In genomic region chr19:7873304-7874079, GRCh38 we compare ENCODE assay signal across 1 cellular context.
TF ChIP-seq lines count a peak whose summit lies in the region.

No MANE protein-coding gene starts in this region.

TF ChIP-seq in GM23338, 12 proteins besides CTCF, POLR2A, EP300 and RAD21 (continued from another document):
- no peak for TF ChIP-seq ZNF462 (CRISPR knock-in tag; IDR thresholded peaks at IDR 0.05)
- no peak for TF ChIP-seq ZNF114 (CRISPR knock-in tag; IDR thresholded peaks at IDR 0.05)
- no peak for TF ChIP-seq CREB1 (CRISPR knock-in tag; IDR thresholded peaks at IDR 0.05; ENCODE audit: low read depth)
- TF ChIP-seq REST (IDR thresholded peaks at IDR 0.05; ENCODE audit: unreplicated experiment) = no peak
- TF ChIP-seq POLR2AphosphoS5 (IDR thresholded peaks at IDR 0.05; ENCODE audit: low read depth) = no peak
- no peak for TF ChIP-seq ETS1 (IDR thresholded peaks at IDR 0.05)
- TF ChIP-seq ZNF331 (CRISPR knock-in tag; IDR thresholded peaks at IDR 0.05; ENCODE audit: low read depth) = no peak
- no peak for TF ChIP-seq NANOG (IDR thresholded peaks at IDR 0.05; ENCODE audit: borderline replicate concordance)
- TF ChIP-seq EZH2 (IDR thresholded peaks at IDR 0.05; ENCODE audit: low read depth, unreplicated experiment) = no peak
- TF ChIP-seq EZH2phosphoT487 (IDR thresholded peaks at IDR 0.05; ENCODE audit: unreplicated experiment) = no peak
